Comparison of ENCODE assay signal across 7 cellular contexts in genomic region chrX:144134448-144135119, GRCh38.
DNase-seq lines count a peak whose midpoint lies in the region; ATAC-seq, FAIRE-seq and TF ChIP-seq lines count a peak whose summit lies in the region.
"Not testable (repeated sequence)": the region's sequence is repeated elsewhere in the genome, so short reads cannot be mapped to it uniquely, and the experiment has no call there.

No MANE protein-coding gene starts in this region.

- not testable (repeated sequence) for H3K9me3 Mint-ChIP-seq in MCF 10A (ENCODE audit: unreplicated experiment)

- not testable (repeated sequence) for TF ChIP-seq RAD21 in H1 (IDR thresholded peaks at IDR 0.05 in 1 of 2, conservative IDR thresholded peaks at IDR 0.05 in 1 of 2; ENCODE audit: low read depth in 2 of 2, low read length in 2 of 2)

- TF ChIP-seq EP300 in H1 (IDR thresholded peaks at IDR 0.05; ENCODE audit: borderline replicate concordance in 1 of 2, low read depth in 2 of 2, low read length in 2 of 2) = not testable (repeated sequence)

- not testable (repeated sequence) for H3F3A ChIP-seq in GM23248 (ENCODE audit: insufficient read depth)

- H4K20me1 ChIP-seq in GM23248 (ENCODE audit: insufficient read depth); H1 (replicated peaks in 1 of 2; ENCODE audit: control insufficient read depth in 1 of 2, insufficient read depth in 2 of 2, low read length in 2 of 2): not testable (repeated sequence)

- not testable (repeated sequence) for H2AFZ ChIP-seq in GM23248; H1 (ENCODE audit: low read length)

- ATAC-seq in RWPE2 (ENCODE audit: low read depth) = peak; percentile 89
- peak; percentile 34 to 68 for ATAC-seq in left cardiac atrium
- ATAC-seq in right lobe of liver = peak; percentile 81 to 90 (median 86)
- ATAC-seq in upper lobe of right lung = peak; percentile 46

- H3K36me3 Mint-ChIP-seq in MCF 10A (ENCODE audit: insufficient read depth, unreplicated experiment) = not testable (repeated sequence)

- H3K27me3 Mint-ChIP-seq in MCF 10A (ENCODE audit: insufficient read depth, unreplicated experiment) = not testable (repeated sequence)

- intact Hi-C loops in MCF 10A (cut with micrococcal nuclease); left cardiac atrium (cut with DNase I); right lobe of liver (cut with DNase I); upper lobe of right lung (cut with DNase I): not testable (repeated sequence)

- FAIRE-seq in H1 (lab: Jason Lieb, UNC) = peak; percentile 87

- not testable (repeated sequence) for H3K23me2 ChIP-seq in H1 (ENCODE audit: low read depth, low read length)

- in situ Hi-C loops in GM23248 (cut with MboI) = not testable (repeated sequence)

- not testable (repeated sequence) for H2BK12ac ChIP-seq in H1 (ENCODE audit: low read depth, low read length)

- not testable (repeated sequence) for H3K9me3 ChIP-seq in GM23248 (ENCODE audit: low read depth); RWPE2 (ENCODE audit: severe bottlenecking); H1 (ENCODE audit: insufficient read depth in 2 of 2, low read depth in 1 of 2, low read length in 1 of 2); right lobe of liver; upper lobe of right lung

- not testable (repeated sequence) for H3K56ac ChIP-seq in H1 (replicated peaks; ENCODE audit: insufficient read length, low read depth, low read length)

- POLR2A ChIA-PET in MCF 10A (lab: Yijun Ruan, JAX); H1 (lab: Charles Lee; ENCODE audit: partially characterized antibody): not testable (repeated sequence)

- H3K23ac ChIP-seq in H1 (ENCODE audit: insufficient read length) = not testable (repeated sequence)

- not testable (repeated sequence) for H3K4me1 ChIP-seq in GM23248 (ENCODE audit: insufficient read depth); RWPE2 (ENCODE audit: insufficient read depth, poor library complexity, severe bottlenecking); H1 (replicated peaks in 1 of 4; ENCODE audit: control insufficient read depth in 3 of 4, insufficient read depth in 4 of 4, low read length in 3 of 4); right lobe of liver; upper lobe of right lung

- not testable (repeated sequence) for H3K9me2 ChIP-seq in GM23248 (ENCODE audit: insufficient read depth)

- not testable (repeated sequence) for H3K14ac ChIP-seq in H1 (ENCODE audit: insufficient read length)

- not testable (repeated sequence) for H3K4ac ChIP-seq in H1 (replicated peaks; ENCODE audit: insufficient read length, low read depth, low read length)

- TF ChIP-seq CTCF in RWPE2 (IDR thresholded peaks at IDR 0.05; ENCODE audit: poor library complexity, severe bottlenecking); MCF 10A (IDR thresholded peaks at IDR 0.05; ENCODE audit: unreplicated experiment); H1 (IDR thresholded peaks at IDR 0.05; ENCODE audit: control extremely low read depth in 1 of 3, insufficient read depth in 1 of 3, low read depth in 1 of 3, low read length in 3 of 3); right lobe of liver (IDR thresholded peaks at IDR 0.05); upper lobe of right lung (IDR thresholded peaks at IDR 0.05): not testable (repeated sequence)

- not testable (repeated sequence) for H2AK5ac ChIP-seq in H1 (ENCODE audit: low read depth, low read length)

- not testable (repeated sequence) for H3K18ac ChIP-seq in H1 (ENCODE audit: extremely low read depth, low read length)

- H3K4me3 Mint-ChIP-seq in MCF 10A (ENCODE audit: unreplicated experiment) = not testable (repeated sequence)

- not testable (repeated sequence) for H2BK15ac ChIP-seq in H1 (ENCODE audit: low read length)

- not testable (repeated sequence) for H3K4me3 ChIP-seq in GM23248; RWPE2 (ENCODE audit: severe bottlenecking); H1 (ENCODE audit: extremely low read depth in 1 of 4, insufficient read depth in 2 of 4, low read depth in 3 of 4, low read length in 4 of 4); right lobe of liver; upper lobe of right lung

- not testable (repeated sequence) for BruUV-seq in MCF 10A (replicated peaks; lab: Mats Ljungman, UMichigan)

- 0% methylated on average over 1 of the region's 2 CpGs for WGBS in GM23248 (ENCODE audit: low coverage in 1 of 2, low lambda C conversion rate in 2 of 2, missing lambda C conversion rate in 2 of 2), 2 experiments
- 88% methylated on average over 1 of the region's 2 CpGs; no CpG with 5 or more reads in 1 of the 2 experiments for WGBS in H1 (ENCODE audit: extremely low coverage in 1 of 2, insufficient coverage in 1 of 2, insufficient read length in 1 of 2, insufficient replicate concordance in 2 of 2, low coverage in 1 of 2, low lambda C conversion rate in 2 of 2, missing lambda C conversion rate in 1 of 2), 2 experiments
- 17% methylated on average over 1 of the region's 2 CpGs for WGBS in right lobe of liver (ENCODE audit: insufficient coverage, low coverage, low lambda C conversion rate, missing lambda C conversion rate)

- not testable (repeated sequence) for H4K5ac ChIP-seq in H1 (ENCODE audit: insufficient read length, low read depth, low read length)

- H2BK20ac ChIP-seq in H1 (ENCODE audit: low read length) = not testable (repeated sequence)

- peak; percentile 9 for DNase-seq in GM23248
- DNase-seq in RWPE2 (ENCODE audit: low spot score); H1 (ENCODE audit: low read depth in 1 of 2, low spot score in 2 of 2); left cardiac atrium; right lobe of liver; upper lobe of right lung: not testable (repeated sequence)
- peak; percentile 59 for DNase-seq in MCF 10A (ENCODE audit: unreplicated experiment)

- H3K79me1 ChIP-seq in H1 (ENCODE audit: low read depth, low read length) = not testable (repeated sequence)

- not testable (repeated sequence) for H2BK5ac ChIP-seq in H1 (ENCODE audit: low read depth, low read length)

- H3K27ac ChIP-seq in GM23248; RWPE2 (ENCODE audit: poor library complexity, severe bottlenecking); H1 (ENCODE audit: low read depth, low read length); right lobe of liver; upper lobe of right lung: not testable (repeated sequence)

- not testable (repeated sequence) for H3K79me2 ChIP-seq in GM23248 (ENCODE audit: insufficient read depth); H1 (ENCODE audit: control insufficient read depth in 1 of 2, insufficient read depth in 2 of 2, low read length in 2 of 2)

- H3K36me3 ChIP-seq in GM23248 (ENCODE audit: low read depth); RWPE2 (ENCODE audit: low read depth); H1 (ENCODE audit: control insufficient read depth in 2 of 4, insufficient read depth in 4 of 4, low read length in 3 of 4); right lobe of liver; upper lobe of right lung: not testable (repeated sequence)

- not testable (repeated sequence) for TF ChIP-seq POLR2A in H1 (IDR thresholded peaks at IDR 0.05; ENCODE audit: control extremely low read depth in 1 of 2, low read depth in 2 of 2, low read length in 2 of 2); right lobe of liver (IDR thresholded peaks at IDR 0.05)

- H4K91ac ChIP-seq in H1 (replicated peaks; ENCODE audit: insufficient read length, low read length) = not testable (repeated sequence)

- H2BK120ac ChIP-seq in H1 (replicated peaks; ENCODE audit: low read depth, low read length) = not testable (repeated sequence)

- not testable (repeated sequence) for H4K8ac ChIP-seq in H1 (ENCODE audit: extremely low read depth, insufficient read depth, low read length)

- not testable (repeated sequence) for H3K4me1 Mint-ChIP-seq in MCF 10A (ENCODE audit: insufficient read depth, unreplicated experiment)

- not testable (repeated sequence) for H3K9ac ChIP-seq in GM23248; H1 (replicated peaks in 1 of 4; ENCODE audit: extremely low read depth in 1 of 4, low read depth in 3 of 4, low read length in 3 of 4)

- not testable (repeated sequence) for H3K27ac Mint-ChIP-seq in MCF 10A (ENCODE audit: low read depth, unreplicated experiment)

- not testable (repeated sequence) for H3K27me3 ChIP-seq in GM23248 (replicated peaks; ENCODE audit: insufficient read depth); RWPE2 (ENCODE audit: insufficient read depth, poor library complexity, severe bottlenecking); H1 (replicated peaks in 1 of 4; ENCODE audit: control insufficient read depth in 3 of 4, extremely low read depth in 1 of 4, insufficient read depth in 3 of 4, low read length in 3 of 4); right lobe of liver; upper lobe of right lung

- CTCF ChIA-PET in MCF 10A (lab: Yijun Ruan, JAX); H1 (lab: Charles Lee; ENCODE audit: partially characterized antibody): not testable (repeated sequence)

- not testable (repeated sequence) for H3K4me2 ChIP-seq in GM23248 (ENCODE audit: unreplicated experiment); H1 (ENCODE audit: insufficient read depth in 1 of 2, low read depth in 2 of 2, low read length in 2 of 2)
